ENCODE assay signal across 8 cellular contexts in the genomic region with DNA sequence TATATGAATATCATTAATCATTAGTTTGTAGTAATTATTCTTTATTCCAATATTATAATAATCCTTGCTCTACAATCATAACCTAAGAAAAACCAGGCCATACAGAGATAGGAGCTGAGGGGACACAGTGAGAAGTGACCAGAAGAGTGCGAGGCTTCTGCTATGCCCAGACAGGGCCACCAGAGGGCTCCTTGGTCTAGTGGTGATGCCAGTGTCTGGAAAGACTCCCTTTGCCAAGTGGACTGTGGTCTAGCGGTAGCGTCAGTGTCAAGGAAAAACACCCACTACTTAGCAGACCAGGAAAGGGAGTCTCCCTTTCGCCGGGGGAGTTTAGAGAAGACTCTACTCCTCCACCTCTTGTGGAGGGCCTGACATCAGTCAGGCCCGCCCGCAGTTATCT. TPM values are rescaled to one million over a fixed set of nuclear protein-coding genes. Genes with fewer than 3 reads are reported as not detected.
DNase-seq lines count a peak whose midpoint lies in the region; ATAC-seq and TF ChIP-seq lines count a peak whose summit lies in the region.
"Not testable (repeated sequence)": the region's sequence is repeated elsewhere in the genome, so short reads cannot be mapped to it uniquely, and the experiment has no call there.

No MANE protein-coding gene starts in this region.

- H3K4me1 ChIP-seq in Karpas-422 (ENCODE audit: low read length); heart left ventricle; upper lobe of right lung: not testable (repeated sequence)

- not testable (repeated sequence) for H3K36me3 ChIP-seq in Karpas-422 (ENCODE audit: insufficient read depth, low read length); heart left ventricle; upper lobe of right lung

- ATAC-seq in heart left ventricle, upper lobe of right lung: not testable (repeated sequence)

- not testable (repeated sequence) for H3K79me2 ChIP-seq in Karpas-422 (ENCODE audit: low read length)

- not testable (repeated sequence) for H3K4me3 ChIP-seq in Karpas-422 (ENCODE audit: low read length); heart left ventricle; retinal pigment epithelial cell (ENCODE audit: low read length); upper lobe of right lung

- not testable (repeated sequence) for H3K9ac ChIP-seq in Karpas-422 (ENCODE audit: low read length)

- not testable (repeated sequence) for H2AFZ ChIP-seq in Karpas-422 (ENCODE audit: low read length)

- not testable (repeated sequence) for H3K4me2 ChIP-seq in Karpas-422 (ENCODE audit: low read depth, low read length, poor library complexity, severe bottlenecking)

- intact Hi-C loops in heart left ventricle (cut with DNase I); upper lobe of right lung (cut with DNase I): not testable (repeated sequence)

- peaks cover 0 to 11% (median 0%) of the 10 kb centered on the region in 5 experiments for H3K9me3 Mint-ChIP-seq in brain

- not testable (repeated sequence) for H3K27ac ChIP-seq in Karpas-422 (ENCODE audit: low read length); heart left ventricle; upper lobe of right lung

- H3K9me2 ChIP-seq in Karpas-422 (replicated peaks; ENCODE audit: insufficient read depth, low read length) = not testable (repeated sequence)

- H3K27me3 ChIP-seq in Karpas-422 (ENCODE audit: low read length); heart left ventricle; upper lobe of right lung: not testable (repeated sequence)

- 75 to 86% (median 84%) methylated on average over 7 of the region's 7 CpGs for WGBS in heart left ventricle, 4 donors

- not testable (repeated sequence) for H3K27ac Mint-ChIP-seq in brain

- not testable (repeated sequence) for H3K36me3 Mint-ChIP-seq in brain

- TF ChIP-seq CTCF in brain (conservative IDR thresholded peaks at IDR 0.05) (peak; percentile 17 to 31), heart left ventricle (IDR thresholded peaks at IDR 0.05) (peak in 10 of 12 donors; percentile 13 to 43 (median 29)), retinal pigment epithelial cell (conservative IDR thresholded peaks at IDR 0.05; ENCODE audit: low read depth, low read length) (peak; percentile 42), upper lobe of right lung (IDR thresholded peaks at IDR 0.05) (peak; percentile 53)

- not testable (repeated sequence) for H3K9me3 ChIP-seq in Karpas-422 (ENCODE audit: low read length); upper lobe of right lung
- peaks cover 0 to 11% (median 0%) of the 10 kb centered on the region in 12 donors for H3K9me3 ChIP-seq in heart left ventricle

- DNase-seq in DMS53 (lab: John Stamatoyannopoulos, UW) (peak; percentile 64), Karpas-422 (peak; percentile 51), RPMI7951 (ENCODE audit: low read depth) (peak; percentile 29)
- DNase-seq in activated CD8-positive, alpha-beta memory T cell treated with anti-CD3 and anti-CD28 coated beads for 24 hours = peak; percentile 75
- DNase-seq in heart left ventricle; retinal pigment epithelial cell (ENCODE audit: low read depth); upper lobe of right lung: not testable (repeated sequence)

- not testable (repeated sequence) for TF ChIP-seq POLR2A in heart left ventricle (IDR thresholded peaks at IDR 0.05)

- not testable (repeated sequence) for H3K4me3 Mint-ChIP-seq in brain

- not testable (repeated sequence) for H4K20me1 ChIP-seq in Karpas-422 (ENCODE audit: insufficient read depth, low read depth, low read length)

- H3K4me1 Mint-ChIP-seq in brain = not testable (repeated sequence)

- H3K27me3 Mint-ChIP-seq in brain = peaks cover 10% of the 10 kb centered on the region

RNA-seq across cellular contexts. Expression of gene MRPL17, which starts 28.4 kb away (rescaled TPM):
- total RNA-seq in Karpas-422 (2014; rRNA removed; shearing (Covaris generic); ENCODE audit: low replicate concordance) = 55.4 and 67.3 TPM in 2 replicates
- 98.0 and 98.4 TPM in 2 replicates for total RNA-seq in RPMI7951 (2014; rRNA removed; shearing (Covaris generic))
- 37.5 TPM for polyA plus RNA-seq in brain (ENCODE audit: insufficient read depth, low read depth, low replicate concordance)
- 10 to 100 TPM; 31.0 to 58.0 (median 47.7) TPM for total RNA-seq in heart left ventricle
- polyA plus RNA-seq in heart left ventricle = 10 to 100 TPM; 56.8 to 70.9 TPM
- total RNA-seq in upper lobe of right lung = 35.1 TPM

RNA-seq across cellular contexts. Expression of gene DCHS1, which starts 55.9 kb away (rescaled TPM):
- total RNA-seq in Karpas-422 (2014; rRNA removed; shearing (Covaris generic); ENCODE audit: low replicate concordance) = 0.04 and 0.11 TPM in 2 replicates
- total RNA-seq in RPMI7951 (2014; rRNA removed; shearing (Covaris generic)) = 3.8 and 4.3 TPM in 2 replicates
- polyA plus RNA-seq in brain (ENCODE audit: insufficient read depth, low read depth, low replicate concordance) (23.4 TPM), heart left ventricle (1 to 10 TPM; 3.6 to 6.6 TPM)
- total RNA-seq in heart left ventricle (10 to 100 TPM in 6 of 9 donors, 1 to 10 TPM in 3; 5.5 to 19.6 (median 11.4) TPM), upper lobe of right lung (28.0 TPM)
